ENCODE assay signal across 1 cellular context in genomic region chr14:55416866-55417265, GRCh38.
TF ChIP-seq lines count a peak whose summit lies in the region.

No MANE protein-coding gene starts in this region.

TF ChIP-seq in H1, 55 proteins besides CTCF, POLR2A, EP300 and RAD21 (continued from another document):
- TF ChIP-seq TBP (IDR thresholded peaks at IDR 0.05; ENCODE audit: low read depth, low read length) (no peak), HDAC6 (IDR thresholded peaks at IDR 0.05; ENCODE audit: low read depth, low read length) (no peak), TAF1 (IDR thresholded peaks at IDR 0.05; ENCODE audit: low read depth, low read length) (no peak), SIN3A (conservative IDR thresholded peaks at IDR 0.05 in 1 of 2, IDR thresholded peaks at IDR 0.05 in 1 of 2; ENCODE audit: low read depth in 1 of 2, low read length in 2 of 2) (no peak), SIRT6 (IDR thresholded peaks at IDR 0.05; ENCODE audit: low read length) (no peak), SRF (IDR thresholded peaks at IDR 0.05; ENCODE audit: low read depth, low read length) (no peak), E2F6 (IDR thresholded peaks at IDR 0.05) (no peak), KDM1A (IDR thresholded peaks at IDR 0.05; ENCODE audit: borderline replicate concordance, low read length) (no peak), CBX8 (IDR thresholded peaks at IDR 0.05; ENCODE audit: borderline replicate concordance, low read depth, low read length) (no peak)
